22 cellular contexts compared by ENCODE assay signal in genomic region chr14:39592390-39592789, GRCh38.
DNase-seq lines count a peak whose midpoint lies in the region; ATAC-seq, FAIRE-seq and TF ChIP-seq lines count a peak whose summit lies in the region.
"Had no signal": no experiment of that assay in that cellular context is flagged by ENCODE, and none has a peak within 500 bp of the region (broad histone marks: within the 10 kb centered on the region; RNA-seq: fewer than 3 reads in every experiment).

No MANE protein-coding gene starts in this region.

- no peaks in the 10 kb centered on the region for H3K9me3 ChIP-seq in kidney (ENCODE audit: control insufficient read depth in 1 of 2, low read length in 2 of 2)
- no peaks in the 10 kb centered on the region for H3K9me3 ChIP-seq in osteoblast (ENCODE audit: low read depth, low read length)
- H3K9me3 ChIP-seq: BLaER1, Caco-2 had no signal

- ATAC-seq in HG03439 (IDR thresholded peaks at IDR 0.05; ENCODE audit: unreplicated experiment) = no peak
- ATAC-seq: CD8-positive, alpha-beta T cell had no signal

- H3K4me2 ChIP-seq in osteoblast (ENCODE audit: insufficient read depth, low read length) = no peak overlapping the region
- H3K4me2 ChIP-seq: BLaER1 had no signal

- H4K20me1 ChIP-seq in osteoblast (ENCODE audit: insufficient read depth, low read length) = no peaks in the 10 kb centered on the region
- H4K20me1 ChIP-seq: BLaER1 had no signal

- no peak overlapping the region for H2AFZ ChIP-seq in osteoblast (ENCODE audit: low read length)

- H3K27me3 ChIP-seq in osteoblast (ENCODE audit: insufficient read depth, low read length) = no peaks in the 10 kb centered on the region
- H3K27me3 ChIP-seq: BLaER1 had no signal

- no peaks in the 10 kb centered on the region for H3K79me2 ChIP-seq in osteoblast (ENCODE audit: insufficient read depth, low read length)

- H3K4me3 ChIP-seq in kidney (ENCODE audit: low read length in 2 of 2) (no peak overlapping the region), osteoblast (ENCODE audit: insufficient read depth, low read length) (no peak overlapping the region)
- H3K4me3 ChIP-seq: BLaER1 had no signal

- TF ChIP-seq CTCF in kidney (IDR thresholded peaks at IDR 0.05; ENCODE audit: borderline replicate concordance, extremely low read depth, insufficient read depth) (no peak), osteoblast (IDR thresholded peaks at IDR 0.05; ENCODE audit: extremely low read depth, low read depth, low read length) (no peak)

- intact Hi-C loops in kidney (cut with DNase I) = no loop called here

- H3K27ac ChIP-seq in kidney (ENCODE audit: low read depth in 2 of 2, low read length in 2 of 2) (no peak overlapping the region), osteoblast (ENCODE audit: low read depth, low read length) (no peak overlapping the region)
- H3K27ac ChIP-seq: 22Rv1, BLaER1, C4-2B had no signal

- no peak overlapping the region for H3K9ac ChIP-seq in kidney (ENCODE audit: low read length in 2 of 2)
- H3K9ac ChIP-seq: BLaER1 had no signal

- FAIRE-seq in kidney (lab: Jason Lieb, UNC) = no peak
- FAIRE-seq: A204.1, GM12891, GM18507, H1 had no signal

- H3K36me3 ChIP-seq in kidney (ENCODE audit: control insufficient read depth in 1 of 2, insufficient read depth in 2 of 2, low read length in 2 of 2) (no peaks in the 10 kb centered on the region), osteoblast (ENCODE audit: insufficient read depth, low read length) (no peaks in the 10 kb centered on the region)
- H3K36me3 ChIP-seq: BLaER1 had no signal

- H3K4me1 ChIP-seq in kidney (ENCODE audit: control insufficient read depth in 1 of 2, insufficient read depth in 1 of 2, low read depth in 1 of 2, low read length in 2 of 2) (no peaks in the 10 kb centered on the region), osteoblast (ENCODE audit: insufficient read depth, low read length) (no peaks in the 10 kb centered on the region)
- H3K4me1 ChIP-seq: BLaER1, Caco-2 had no signal

- DNase-seq in NCI-H510A treated with DMSO at 0.1 percent for 48 hours (lab: John Stamatoyannopoulos, UW) (peak; percentile 22), NCI-H510A (lab: John Stamatoyannopoulos, UW) (no peak), DMS79 (lab: John Stamatoyannopoulos, UW) (peak; percentile 10), kidney (peak; percentile 8), osteoblast (ENCODE audit: insufficient read length, low spot score, missing footprints) (peak; percentile 27), NCI-H82 treated with DMSO at 0.1 percent for 48 hours (lab: John Stamatoyannopoulos, UW; ENCODE audit: unreplicated experiment) (no peak), germinal center (ENCODE audit: low spot score) (no peak)
- DNase-seq: Caco-2; CD4-positive, CD25-positive, alpha-beta regulatory T cell; CD8-positive, alpha-beta T cell; DMS153; GF-D8; H7; HCEC 1CT had no signal

Comparison
In these comparisons a context has a peak if more than half of its experiments do, and no peak if none do; other contexts are left out.
1. DNase-seq: peak in NCI-H510A treated with DMSO at 0.1 percent for 48 hours (single experiment), DMS79 (single experiment), kidney (single experiment) and osteoblast (single experiment); none in NCI-H510A (single experiment), NCI-H82 treated with DMSO at 0.1 percent for 48 hours (single experiment) and germinal center (single experiment).